12 cellular contexts compared by ENCODE assay signal in genomic region chr17:31327534-31328526, GRCh38. TPM values are rescaled to one million over a fixed set of nuclear protein-coding genes. Genes with fewer than 3 reads are reported as not detected.
DNase-seq lines count a peak whose midpoint lies in the region; ATAC-seq and TF ChIP-seq lines count a peak whose summit lies in the region.
"Had no signal": no experiment of that assay in that cellular context is flagged by ENCODE, and none has a peak within 500 bp of the region (broad histone marks: within the 10 kb centered on the region; RNA-seq: fewer than 3 reads in every experiment).

No MANE protein-coding gene starts in this region.

- TF ChIP-seq CTCF in MCF 10A (IDR thresholded peaks at IDR 0.05; ENCODE audit: unreplicated experiment) (no peak), breast epithelium (IDR thresholded peaks at IDR 0.05) (no peak), foreskin keratinocyte (conservative IDR thresholded peaks at IDR 0.05) (no peak), nephron progenitor cell (IDR thresholded peaks at IDR 0.05) (no peak)

- H3K4me3 ChIP-seq in breast epithelium: no peak overlapping the region
- H3K4me3 ChIP-seq: body of pancreas had no signal

- TF ChIP-seq POLR2A in breast epithelium (IDR thresholded peaks at IDR 0.05): no peak

- DNase-seq in MCF 10A (ENCODE audit: unreplicated experiment): peak; percentile 78
- no peak for DNase-seq in breast epithelium (ENCODE audit: low spot score in 2 of 2)
- DNase-seq in activated naive CD8-positive, alpha-beta T cell treated with anti-CD3 and anti-CD28 coated beads for 36 hours: no peak
- DNase-seq in foreskin keratinocyte: peak; percentile 61 to 84
- no peak for DNase-seq in nephron progenitor cell
- no peak for DNase-seq in NCI-H1105 (lab: John Stamatoyannopoulos, UW)
- DNase-seq: activated CD4-positive, alpha-beta memory T cell treated with anti-CD3 and anti-CD28 coated beads, Interleukin-2, amount 10 ng/mL, durations not matched to agents 7 days and 5 days; body of pancreas; SIG-M5 had no signal

- CTCF ChIA-PET in MCF 10A (lab: Yijun Ruan, JAX): no interaction called here

- H3K36me3 Mint-ChIP-seq in MCF 10A (ENCODE audit: insufficient read depth, unreplicated experiment): peaks cover 24% of the 10 kb centered on the region
- peaks cover 16% of the 10 kb centered on the region for H3K36me3 Mint-ChIP-seq in activated naive CD8-positive, alpha-beta T cell treated with anti-CD3 and anti-CD28 coated beads for 36 hours
- peaks cover 40% of the 10 kb centered on the region for H3K36me3 Mint-ChIP-seq in nephron progenitor cell (ENCODE audit: low read depth)

- H3K27me3 Mint-ChIP-seq in MCF 10A (ENCODE audit: insufficient read depth, unreplicated experiment): no peaks in the 10 kb centered on the region
- no peaks in the 10 kb centered on the region for H3K27me3 Mint-ChIP-seq in activated naive CD8-positive, alpha-beta T cell treated with anti-CD3 and anti-CD28 coated beads for 36 hours
- no peaks in the 10 kb centered on the region for H3K27me3 Mint-ChIP-seq in nephron progenitor cell (ENCODE audit: low read depth, poor library complexity)
- H3K27me3 Mint-ChIP-seq: activated CD4-positive, alpha-beta memory T cell treated with anti-CD3 and anti-CD28 coated beads, Interleukin-2, amount 10 ng/mL, durations not matched to agents 7 days and 5 days had no signal

- BruUV-seq in MCF 10A (replicated peaks; lab: Mats Ljungman, UMichigan): no TSS peak

- H3K36me3 ChIP-seq in breast epithelium: no peaks in the 10 kb centered on the region

- H3K4me1 ChIP-seq in breast epithelium: no peaks in the 10 kb centered on the region
- peaks cover 11% of the 10 kb centered on the region for H3K4me1 ChIP-seq in foreskin keratinocyte
- H3K4me1 ChIP-seq: body of pancreas had no signal

- H3K9me3 Mint-ChIP-seq in MCF 10A (ENCODE audit: unreplicated experiment) (no peaks in the 10 kb centered on the region), nephron progenitor cell (no peaks in the 10 kb centered on the region)
- H3K9me3 Mint-ChIP-seq in activated naive CD8-positive, alpha-beta T cell treated with anti-CD3 and anti-CD28 coated beads for 36 hours: peaks cover under 1% of the 10 kb centered on the region
- H3K9me3 Mint-ChIP-seq: activated CD4-positive, alpha-beta memory T cell treated with anti-CD3 and anti-CD28 coated beads, Interleukin-2, amount 10 ng/mL, durations not matched to agents 7 days and 5 days had no signal

- POLR2A ChIA-PET in MCF 10A (lab: Yijun Ruan, JAX): interaction anchor here (1.4 to 1.8 kb wide), 3 partner anchors 9 to 76 kb away, joined by 3 to 26 read pairs (median 3); no protein-coding TSS in a partner anchor

- peak overlapping the region; percentile 90 for H3K27ac Mint-ChIP-seq in MCF 10A (ENCODE audit: low read depth, unreplicated experiment)
- H3K27ac Mint-ChIP-seq in activated naive CD8-positive, alpha-beta T cell treated with anti-CD3 and anti-CD28 coated beads for 36 hours: peak overlapping the region; percentile 79
- H3K27ac Mint-ChIP-seq in nephron progenitor cell: no peak overlapping the region
- H3K27ac Mint-ChIP-seq: activated CD4-positive, alpha-beta memory T cell treated with anti-CD3 and anti-CD28 coated beads, Interleukin-2, amount 10 ng/mL, durations not matched to agents 7 days and 5 days had no signal

- H3K4me1 Mint-ChIP-seq in MCF 10A (ENCODE audit: insufficient read depth, unreplicated experiment): peaks cover 38% of the 10 kb centered on the region
- peaks cover 47% of the 10 kb centered on the region for H3K4me1 Mint-ChIP-seq in activated naive CD8-positive, alpha-beta T cell treated with anti-CD3 and anti-CD28 coated beads for 36 hours
- no peaks in the 10 kb centered on the region for H3K4me1 Mint-ChIP-seq in nephron progenitor cell

- peak; percentile 66 for ATAC-seq in foreskin keratinocyte
- ATAC-seq in GM18517 (IDR thresholded peaks at IDR 0.05; ENCODE audit: unreplicated experiment): no peak
- no peak for ATAC-seq in HG02938 (IDR thresholded peaks at IDR 0.05; ENCODE audit: unreplicated experiment)
- ATAC-seq: body of pancreas had no signal

- H3K4me3 Mint-ChIP-seq in MCF 10A (ENCODE audit: unreplicated experiment): no peak overlapping the region
- H3K4me3 Mint-ChIP-seq in activated naive CD8-positive, alpha-beta T cell treated with anti-CD3 and anti-CD28 coated beads for 36 hours: peak overlapping the region; percentile 19
- H3K4me3 Mint-ChIP-seq in nephron progenitor cell: no peak overlapping the region
- H3K4me3 Mint-ChIP-seq: activated CD4-positive, alpha-beta memory T cell treated with anti-CD3 and anti-CD28 coated beads, Interleukin-2, amount 10 ng/mL, durations not matched to agents 7 days and 5 days had no signal

- intact Hi-C loops in MCF 10A (cut with micrococcal nuclease) (no loop called here), breast epithelium (cut with DNase I; ENCODE audit: low total_unique reads) (no loop called here)

- H3K27me3 ChIP-seq in breast epithelium: no peaks in the 10 kb centered on the region
- no peaks in the 10 kb centered on the region for H3K27me3 ChIP-seq in foreskin keratinocyte
- H3K27me3 ChIP-seq: body of pancreas had no signal

- no peaks in the 10 kb centered on the region for H3K9me3 ChIP-seq in breast epithelium
- H3K9me3 ChIP-seq: body of pancreas had no signal

- no peak overlapping the region for H3K27ac ChIP-seq in breast epithelium
- no peak overlapping the region for H3K27ac ChIP-seq in foreskin keratinocyte
- H3K27ac ChIP-seq: body of pancreas had no signal

RNA-seq across cellular contexts. Expression of gene EVI2A, which starts 6.4 kb away (rescaled TPM):
- total RNA-seq in MCF 10A (2022) (2.6 and 3.3 TPM in 2 replicates), breast epithelium (10 to 100 TPM in 1 of 3 donors, 1 to 10 TPM in 2; 4.3 to 34.2 (median 8.8) TPM), foreskin keratinocyte (0.11 TPM in 1 of 2 replicates, not detected in the other)
- total RNA-seq in activated naive CD8-positive, alpha-beta T cell treated with anti-CD3 and anti-CD28 coated beads for 36 hours: 10 to 100 TPM; 42.4 to 42.7 TPM
- polyA plus RNA-seq in foreskin keratinocyte: 0.10 TPM in 1 of 2 replicates, not detected in the other

RNA-seq across cellular contexts. Expression of gene EVI2B, which starts 14.0 kb away (rescaled TPM):
- total RNA-seq in MCF 10A (2022) (3.6 and 3.8 TPM in 2 replicates), breast epithelium (10 to 100 TPM in 2 of 3 donors, 1 to 10 TPM in 1; 5.9 to 38.1 (median 10.2) TPM), foreskin keratinocyte (0.14 and 0.25 TPM in 2 replicates)
- 10 to 100 TPM; 14.8 to 16.5 TPM for total RNA-seq in activated naive CD8-positive, alpha-beta T cell treated with anti-CD3 and anti-CD28 coated beads for 36 hours
- 0.17 and 0.31 TPM in 2 replicates for polyA plus RNA-seq in foreskin keratinocyte

RNA-seq across cellular contexts. Expression of gene OMG, which starts 30.8 kb away (rescaled TPM):
- total RNA-seq in MCF 10A (2022): 0.16 TPM in 1 of 2 replicates, not detected in the other
- total RNA-seq in breast epithelium: under 1 TPM in 1 of 3 donors, not detected in 2; 0.96 TPM
- total RNA-seq in activated naive CD8-positive, alpha-beta T cell treated with anti-CD3 and anti-CD28 coated beads for 36 hours: under 1 TPM in 1 of 2 experiments, not detected in 1; 0.14 TPM
- not detected in 2 replicates for total RNA-seq in foreskin keratinocyte
- not detected in 2 replicates for polyA plus RNA-seq in foreskin keratinocyte
- total RNA-seq: skeletal muscle tissue had no signal

Comparison
In these comparisons a context has a peak if more than half of its experiments do, and no peak if none do; other contexts are left out.
1. DNase-seq: peak in MCF 10A (single experiment) and foreskin keratinocyte (2 of 2); none in breast epithelium (0 of 2), activated naive CD8-positive, alpha-beta T cell treated with anti-CD3 and anti-CD28 coated beads for 36 hours (single experiment), nephron progenitor cell (single experiment) and NCI-H1105 (single experiment).